13 cellular contexts compared by ENCODE assay signal in the genomic region with DNA sequence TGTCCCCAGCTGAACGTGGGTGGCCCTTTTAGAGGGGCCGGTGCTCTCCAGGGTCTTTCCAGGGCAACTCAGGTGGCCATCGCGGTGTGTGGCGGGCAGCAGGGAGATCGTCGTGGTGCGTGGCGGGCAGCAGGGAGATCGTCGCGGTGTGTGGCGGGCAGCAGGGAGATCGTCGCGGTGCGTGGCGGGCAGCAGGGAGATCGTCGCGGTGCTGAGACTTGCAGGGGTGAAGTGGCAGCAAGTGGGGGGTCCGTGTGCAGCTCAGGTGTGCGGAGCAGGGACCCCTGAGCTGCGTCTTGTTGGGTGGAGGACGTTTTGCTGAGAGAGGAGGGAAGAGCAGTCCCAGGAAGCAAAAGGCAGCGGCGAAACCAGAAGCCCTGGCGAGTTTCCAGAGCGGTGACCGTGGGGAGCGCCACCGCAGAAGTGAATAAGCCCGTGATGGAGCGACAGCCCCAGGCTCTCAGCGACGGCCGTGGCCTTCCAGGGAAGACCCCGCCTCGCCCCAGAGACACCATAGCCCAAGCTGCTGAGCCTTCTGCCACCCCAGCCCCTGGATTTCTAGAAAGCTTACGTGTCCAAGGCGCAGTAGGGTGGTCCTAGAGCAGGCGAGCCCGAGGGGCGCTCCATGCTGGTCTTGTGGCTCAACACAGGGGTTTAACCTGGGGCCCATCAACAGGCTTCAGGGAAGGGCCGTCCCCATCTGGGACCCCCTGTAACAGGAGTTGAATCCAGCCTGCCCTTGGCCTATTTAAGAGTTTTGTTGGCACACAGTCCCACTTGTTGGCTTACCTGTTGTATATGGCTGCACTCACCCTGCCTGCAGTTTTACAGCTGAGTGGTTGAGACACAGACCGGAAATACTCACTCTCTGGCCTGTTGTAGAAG. TPM values are rescaled to one million over a fixed set of nuclear protein-coding genes. Genes with fewer than 3 reads are reported as not detected.
"Had no signal": no experiment of that assay in that cellular context is flagged by ENCODE, and none has a peak within 500 bp of the region (broad histone marks: within the 10 kb centered on the region; RNA-seq: fewer than 3 reads in every experiment).

No MANE protein-coding gene starts in this region.

- H3K27me3 Mint-ChIP-seq: stimulated activated naive B cell treated with anti-CD40 and anti-IgM and Interleukin-4, amounts not matched to agents 10 μg/mL and 1 μg/mL and 100 μg/mL, for 72 hours had no signal

- H3K4me3 ChIP-seq: right atrium auricular region, tibial nerve had no signal

- H3K36me3 ChIP-seq: right atrium auricular region had no signal

- H3K9me3 ChIP-seq: right atrium auricular region, tibial nerve had no signal

- H3K27ac Mint-ChIP-seq: stimulated activated naive B cell treated with anti-CD40 and anti-IgM and Interleukin-4, amounts not matched to agents 10 μg/mL and 1 μg/mL and 100 μg/mL, for 72 hours had no signal

- H3K27ac ChIP-seq: right atrium auricular region, tibial nerve had no signal

- H3K4me3 Mint-ChIP-seq: activated T-cell treated with anti-CD3 and anti-CD28 coated beads, Interleukin-2, amount 50 U/mL, for 4 hours; stimulated activated naive B cell treated with anti-CD40 and anti-IgM and Interleukin-4, amounts not matched to agents 10 μg/mL and 1 μg/mL and 100 μg/mL, for 72 hours had no signal

- ATAC-seq: activated T-cell treated with anti-CD3 and anti-CD28 coated beads, Interleukin-2, amount 50 U/mL, for 4 hours; stimulated activated naive B cell treated with anti-CD40 and anti-IgM and Interleukin-4, amounts not matched to agents 10 μg/mL and 1 μg/mL and 100 μg/mL, for 72 hours had no signal

- DNase-seq: activated CD4-positive, CD25-positive, alpha-beta regulatory T cell; activated gamma-delta T cell; activated T-cell treated with anti-CD3 and anti-CD28 coated beads, Interleukin-2, amount 50 U/mL, for 4 hours; central memory CD4-positive, alpha-beta T cell; cortex of kidney; effector CD8-positive, alpha-beta T cell; stimulated activated CD4-positive, alpha-beta T cell treated with anti-CD3 and anti-CD28 coated beads, Interleukin-2, amount 100 ng/mL, for 24 hours; stimulated activated naive B cell treated with anti-CD40 and anti-IgM and Interleukin-4, amounts not matched to agents 10 μg/mL and 1 μg/mL and 100 μg/mL, for 72 hours had no signal

- H3K27me3 ChIP-seq: right atrium auricular region, tibial nerve had no signal

- H3K9me3 Mint-ChIP-seq: activated T-cell treated with anti-CD3 and anti-CD28 coated beads, Interleukin-2, amount 50 U/mL, for 4 hours; stimulated activated naive B cell treated with anti-CD40 and anti-IgM and Interleukin-4, amounts not matched to agents 10 μg/mL and 1 μg/mL and 100 μg/mL, for 72 hours had no signal

RNA-seq across cellular contexts. Expression of gene S1PR4, which starts 12.6 kb away (rescaled TPM):
- total RNA-seq: fibroblast of lung had no signal
- polyA plus RNA-seq: fibroblast of lung had no signal

RNA-seq across cellular contexts. Expression of gene CELF5, which starts 33.3 kb away (rescaled TPM):
- total RNA-seq: mesenteric fat pad, subcutaneous adipose tissue, tibial nerve had no signal
- polyA plus RNA-seq: fibroblast of lung had no signal

RNA-seq across cellular contexts. Expression of gene GNA15, which starts 55.3 kb away (rescaled TPM):
- total RNA-seq: fibroblast of lung had no signal
- polyA plus RNA-seq: fibroblast of lung had no signal
